17 cellular contexts compared by ENCODE assay signal in genomic region chr19:38561053-38561606, GRCh38.
"Had no signal": no experiment of that assay in that cellular context is flagged by ENCODE, and none has a peak within 500 bp of the region (broad histone marks: within the 10 kb centered on the region; RNA-seq: fewer than 3 reads in every experiment).

No MANE protein-coding gene starts in this region.

- H3K9me3 Mint-ChIP-seq: activated CD4-positive, alpha-beta T cell treated with anti-CD3 and anti-CD28 coated beads, Interleukin-2, amount 10 ng/mL, durations not matched to agents 24 days and 14 days; activated naive CD8-positive, alpha-beta T cell treated with anti-CD3 and anti-CD28 coated beads for 36 hours had no signal

- H3K36me3 Mint-ChIP-seq: activated naive CD8-positive, alpha-beta T cell treated with anti-CD3 and anti-CD28 coated beads for 36 hours; naive thymus-derived CD8-positive, alpha-beta T cell had no signal

- ATAC-seq: gastrocnemius medialis; naive thymus-derived CD8-positive, alpha-beta T cell; pancreas; sciatic nerve; stimulated activated naive B cell treated with anti-CD40 and anti-IgM and Interleukin-4, amounts not matched to agents 10 μg/mL and 1 μg/mL and 100 μg/mL, for 72 hours; upper lobe of right lung had no signal

- DNase-seq: activated CD4-positive, alpha-beta T cell treated with anti-CD3 and anti-CD28 coated beads, Interleukin-2, amount 10 ng/mL, durations not matched to agents 24 days and 14 days; activated naive CD8-positive, alpha-beta T cell treated with anti-CD3 and anti-CD28 coated beads for 36 hours; amygdala; dorsolateral prefrontal cortex; head of caudate nucleus; kidney glomerular epithelial cell; left ventricle myocardium inferior; mesenchymal stem cell; naive thymus-derived CD8-positive, alpha-beta T cell; SK-N-SH; stimulated activated CD4-positive, alpha-beta T cell treated with anti-CD3 and anti-CD28 coated beads, Interleukin-4, amount 100 ng/mL, for 24 hours; stimulated activated naive B cell treated with anti-CD40 and anti-IgM and Interleukin-4, amounts not matched to agents 10 μg/mL and 1 μg/mL and 100 μg/mL, for 72 hours; T1000; upper lobe of right lung had no signal

- H3K27ac Mint-ChIP-seq: activated naive CD8-positive, alpha-beta T cell treated with anti-CD3 and anti-CD28 coated beads for 36 hours; stimulated activated naive B cell treated with anti-CD40 and anti-IgM and Interleukin-4, amounts not matched to agents 10 μg/mL and 1 μg/mL and 100 μg/mL, for 72 hours had no signal

- H3K4me3 Mint-ChIP-seq: activated naive CD8-positive, alpha-beta T cell treated with anti-CD3 and anti-CD28 coated beads for 36 hours; naive thymus-derived CD8-positive, alpha-beta T cell had no signal
